9 cellular contexts compared by ENCODE assay signal in the genomic region with DNA sequence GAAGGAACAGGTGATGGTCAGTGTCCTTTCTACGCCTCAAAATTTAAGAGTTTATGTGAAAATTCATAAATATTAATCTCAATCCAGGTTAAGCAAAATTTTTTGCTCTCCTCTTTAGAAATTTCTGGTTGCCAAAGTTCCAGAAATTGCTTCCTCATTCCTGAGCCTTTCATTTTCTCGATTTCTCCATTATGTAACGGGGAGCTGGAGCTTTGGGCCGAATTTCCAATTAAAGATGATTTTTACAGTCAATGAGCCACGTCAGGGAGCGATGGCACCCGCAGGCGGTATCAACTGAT. TPM values are rescaled to one million over a fixed set of nuclear protein-coding genes. Genes with fewer than 3 reads are reported as not detected.
DNase-seq lines count a peak whose midpoint lies in the region; ATAC-seq, FAIRE-seq and TF ChIP-seq lines count a peak whose summit lies in the region.
"Had no signal": no experiment of that assay in that cellular context is flagged by ENCODE, and none has a peak within 500 bp of the region (broad histone marks: within the 10 kb centered on the region; RNA-seq: fewer than 3 reads in every experiment).

No MANE protein-coding gene starts in this region.

- H3K4me1 Mint-ChIP-seq in stimulated activated naive CD8-positive, alpha-beta T cell treated with anti-CD3 and anti-CD28 coated beads, Interleukin-15, Interleukin-2, amounts not matched to agents 100 ng/mL and 50 ng/mL, for 24 hours (ENCODE audit: low read depth): peaks cover 70% of the 10 kb centered on the region

- H3K4me3 Mint-ChIP-seq in stimulated activated naive CD8-positive, alpha-beta T cell treated with anti-CD3 and anti-CD28 coated beads, Interleukin-15, Interleukin-2, amounts not matched to agents 100 ng/mL and 50 ng/mL, for 24 hours: peak overlapping the region; percentile 83

- no peak for ATAC-seq in stimulated activated naive CD8-positive, alpha-beta T cell treated with anti-CD3 and anti-CD28 coated beads, Interleukin-15, Interleukin-2, amounts not matched to agents 100 U/mL and 50 U/mL, for 24 hours
- ATAC-seq in aorta (ENCODE audit: low FRiP score): no peak
- no peak for ATAC-seq in HG02938 (IDR thresholded peaks at IDR 0.05; ENCODE audit: unreplicated experiment)
- ATAC-seq in GM21367 (IDR thresholded peaks at IDR 0.05; ENCODE audit: unreplicated experiment): no peak

- H3K36me3 ChIP-seq in bronchial epithelial cell (ENCODE audit: control insufficient read depth, insufficient read depth, low read length) (peaks cover 3% of the 10 kb centered on the region), aorta (ENCODE audit: control insufficient read depth in 1 of 2, insufficient read depth in 2 of 2, low read length in 1 of 2) (no peaks in the 10 kb centered on the region)

- no peaks in the 10 kb centered on the region for H3K27me3 Mint-ChIP-seq in stimulated activated naive CD8-positive, alpha-beta T cell treated with anti-CD3 and anti-CD28 coated beads, Interleukin-15, Interleukin-2, amounts not matched to agents 100 ng/mL and 50 ng/mL, for 24 hours

- H3K36me3 Mint-ChIP-seq in stimulated activated naive CD8-positive, alpha-beta T cell treated with anti-CD3 and anti-CD28 coated beads, Interleukin-15, Interleukin-2, amounts not matched to agents 100 ng/mL and 50 ng/mL, for 24 hours (ENCODE audit: low read depth): peaks cover 29% of the 10 kb centered on the region

- H3K4me1 ChIP-seq in mononuclear cell (ENCODE audit: insufficient read depth, low read length) (peaks cover 55% of the 10 kb centered on the region), aorta (ENCODE audit: control insufficient read depth in 1 of 2, insufficient read depth in 2 of 2, low read length in 2 of 2) (no peaks in the 10 kb centered on the region)

- intact Hi-C loops in aorta (cut with DNase I): no loop called here

- H3K4me3 ChIP-seq in bronchial epithelial cell (ENCODE audit: low read depth, low read length): peak overlapping the region; percentile 74
- H3K4me3 ChIP-seq in mononuclear cell (ENCODE audit: low read length): peak overlapping the region; percentile 56
- H3K4me3 ChIP-seq in aorta (ENCODE audit: low read length in 2 of 2): peak overlapping the region; percentile 72 to 99

- H3K9me3 ChIP-seq in mononuclear cell (ENCODE audit: low read depth, low read length): no peaks in the 10 kb centered on the region
- no peaks in the 10 kb centered on the region for H3K9me3 ChIP-seq in aorta (ENCODE audit: control insufficient read depth, low read length)

- peak overlapping the region; percentile 90 for H3K27ac Mint-ChIP-seq in stimulated activated naive CD8-positive, alpha-beta T cell treated with anti-CD3 and anti-CD28 coated beads, Interleukin-15, Interleukin-2, amounts not matched to agents 100 ng/mL and 50 ng/mL, for 24 hours

- DNase-seq in stimulated activated naive CD8-positive, alpha-beta T cell treated with anti-CD3 and anti-CD28 coated beads, Interleukin-15, Interleukin-2, amounts not matched to agents 100 U/mL and 50 U/mL, for 24 hours: no peak
- DNase-seq in bronchial epithelial cell (ENCODE audit: low read depth) (no peak), aorta (no peak), NCI-H82 (lab: John Stamatoyannopoulos, UW) (no peak)

- no peak overlapping the region for H3K27ac ChIP-seq in aorta (ENCODE audit: low read depth in 1 of 2, low read length in 2 of 2)

- 10 to 11% methylated on average over 8 of the region's 8 CpGs for WGBS in aorta, 2 donors

- no peaks in the 10 kb centered on the region for H3K27me3 ChIP-seq in bronchial epithelial cell (ENCODE audit: control insufficient read depth, insufficient read depth, low read length)
- no peaks in the 10 kb centered on the region for H3K27me3 ChIP-seq in mononuclear cell (ENCODE audit: insufficient read depth, low read length)
- no peaks in the 10 kb centered on the region for H3K27me3 ChIP-seq in aorta (ENCODE audit: control insufficient read depth in 1 of 2, insufficient read depth in 2 of 2, low read length in 1 of 2)

- FAIRE-seq in bronchial epithelial cell (lab: Jason Lieb, UNC): no peak

- TF ChIP-seq CTCF in bronchial epithelial cell (IDR thresholded peaks at IDR 0.05; ENCODE audit: insufficient read depth, low read length, severe bottlenecking): no peak

- no peaks in the 10 kb centered on the region for H3K9me3 Mint-ChIP-seq in stimulated activated naive CD8-positive, alpha-beta T cell treated with anti-CD3 and anti-CD28 coated beads, Interleukin-15, Interleukin-2, amounts not matched to agents 100 ng/mL and 50 ng/mL, for 24 hours

RNA-seq across cellular contexts. Expression of a gene that starts 0.4 kb away (rescaled TPM):
- total RNA-seq in bronchial epithelial cell (764 and 840 TPM in 2 replicates), mononuclear cell (133 TPM), aorta (100 to 1,000 TPM; 136 TPM)
- polyA plus RNA-seq in aorta: 100 to 1,000 TPM; 104 to 113 TPM

RNA-seq across cellular contexts. Expression of a gene that starts 35.8 kb away (rescaled TPM):
- total RNA-seq in bronchial epithelial cell (not detected in 2 replicates), mononuclear cell (0.10 TPM), aorta (1 to 10 TPM in 1 of 2 donors, not detected in 1; 1.3 TPM)
- polyA plus RNA-seq in aorta: not detected
- total RNA-seq: LHCN-M2 had no signal
